In genomic region chr2:61882850-61883249, GRCh38 we compare ENCODE assay signal across 1 cellular context.
TF ChIP-seq lines count a peak whose summit lies in the region.

No MANE protein-coding gene starts in this region.

TF ChIP-seq in HepG2, 621 proteins besides CTCF, POLR2A, EP300 and RAD21:
- TF ChIP-seq SRY (CRISPR knock-in tag; IDR thresholded peaks at IDR 0.05) (no peak), ZNF34 (CRISPR knock-in tag; IDR thresholded peaks at IDR 0.05; ENCODE audit: borderline replicate concordance) (no peak), SMAD9 (CRISPR knock-in tag; IDR thresholded peaks at IDR 0.05) (no peak), YEATS4 (CRISPR knock-in tag; IDR thresholded peaks at IDR 0.05; ENCODE audit: borderline replicate concordance) (no peak), ZNF160 (CRISPR knock-in tag; IDR thresholded peaks at IDR 0.05) (no peak), MAFF (IDR thresholded peaks at IDR 0.05; ENCODE audit: low read depth, low read length) (0 out of 2 replicates have a peak, but pooled peaks have one; percentile 33), ZNF253 (CRISPR knock-in tag; IDR thresholded peaks at IDR 0.05; ENCODE audit: borderline replicate concordance) (no peak), MAFK (conservative IDR thresholded peaks at IDR 0.05 in 1 of 2, IDR thresholded peaks at IDR 0.05 in 1 of 2; ENCODE audit: low read length in 2 of 2) (peak; percentile 24 to 63; a peak in 3 of 4 replicates)
